In the genomic region with DNA sequence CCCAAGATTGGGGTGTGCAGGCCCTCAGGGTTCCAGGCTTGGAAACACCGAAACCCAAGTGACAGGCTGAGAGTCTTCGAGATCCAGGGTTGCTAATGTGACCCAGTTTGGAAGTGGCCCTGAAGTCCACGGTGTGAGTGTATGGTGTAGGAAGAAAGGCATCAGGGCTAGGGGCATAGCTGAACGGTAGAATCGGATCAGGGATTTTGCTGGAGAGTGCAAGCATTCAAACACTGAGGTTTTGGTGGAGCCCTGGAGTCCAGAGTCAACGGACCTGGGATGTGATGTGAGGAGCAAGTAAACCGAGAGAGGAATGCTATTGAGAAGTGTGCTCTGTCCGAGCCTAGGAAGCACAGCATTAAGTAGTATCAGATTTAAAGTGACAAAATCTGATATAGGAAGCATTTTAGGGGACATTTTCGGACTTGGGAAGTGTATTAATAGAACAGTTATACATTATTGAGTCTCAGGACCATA, we compare ENCODE assay signal across 8 cellular contexts. TPM values are rescaled to one million over a fixed set of nuclear protein-coding genes. Genes with fewer than 3 reads are reported as not detected.
DNase-seq lines count a peak whose midpoint lies in the region; ATAC-seq, FAIRE-seq and TF ChIP-seq lines count a peak whose summit lies in the region.

No MANE protein-coding gene starts in this region.

- peak; percentile 65 to 66 for DNase-seq in NCI-H446 (lab: John Stamatoyannopoulos, UW)
- no peak for DNase-seq in NCI-H446 treated with DMSO at 0.1 percent for 48 hours (lab: John Stamatoyannopoulos, UW)
- DNase-seq in MG63, result no peak
- DNase-seq in brain microvascular endothelial cell, result peak; percentile 13
- DNase-seq in left lobe of liver (ENCODE audit: low spot score), result no peak
- peak in 21 of 49 donors; percentile 41 to 83 (median 58) for DNase-seq in substantia nigra (lab: John Stamatoyannopoulos, UW)
- no peak for DNase-seq in RCC 7860 (ENCODE audit: low spot score)
- no peak for DNase-seq in HTR-8/SVneo (ENCODE audit: insufficient read length, low spot score)

- H3K36me3 ChIP-seq in MG63 (0 out of 2 replicates have a peak, but pooled peaks cover 2% of the 10 kb centered on the region), brain microvascular endothelial cell (replicated peaks) (no peaks in the 10 kb centered on the region)

- H3K4me3 ChIP-seq in MG63 (peak overlapping the region; percentile 94), brain microvascular endothelial cell (ENCODE audit: low read depth, low read length) (peak overlapping the region; percentile 81)

- peak overlapping the region; percentile 98 for H3K27ac ChIP-seq in brain microvascular endothelial cell
- H3K27ac ChIP-seq in substantia nigra (ENCODE audit: low read depth, low read length, poor library complexity, severe bottlenecking), result peak overlapping the region; percentile 98

- peak; percentile 27 for ATAC-seq in left lobe of liver

- no peak for TF ChIP-seq CTCF in brain microvascular endothelial cell (IDR thresholded peaks at IDR 0.05; ENCODE audit: low read depth, low read length, missing control alignments)

- H3K9me3 ChIP-seq in MG63, result no peaks in the 10 kb centered on the region

- no peak for FAIRE-seq in RCC 7860 (lab: Jason Lieb, UNC)
- FAIRE-seq in HTR-8/SVneo (lab: Jason Lieb, UNC), result no peak

- in situ Hi-C loops in brain microvascular endothelial cell (cut with HindIII; ENCODE audit: low pct_ligation_motif_present, low sequenced_read_pairs), result no loop called here

- H3K27me3 ChIP-seq in MG63 (no peaks in the 10 kb centered on the region), brain microvascular endothelial cell (replicated peaks) (no peaks in the 10 kb centered on the region)

RNA-seq across cellular contexts. Expression of gene NFYC, which starts 1.0 kb away (rescaled TPM):
- total RNA-seq in MG63 (2014; rRNA removed; shearing (Covaris generic); ENCODE audit: low replicate concordance), result 10.7 and 16.4 TPM in 2 replicates
- 26.8 TPM for total RNA-seq in left lobe of liver

RNA-seq across cellular contexts. Expression of gene RIMS3, which starts 27.0 kb away (rescaled TPM):
- total RNA-seq in MG63 (2014; rRNA removed; shearing (Covaris generic); ENCODE audit: low replicate concordance), result 0.82 TPM in 1 of 2 replicates, not detected in the other
- total RNA-seq in left lobe of liver, result 1.0 TPM

Comparison
In these comparisons a context has a peak if more than half of its experiments do, and no peak if none do; other contexts are left out.
1. DNase-seq: peak in NCI-H446 (2 of 2) and brain microvascular endothelial cell (single experiment); none in NCI-H446 treated with DMSO at 0.1 percent for 48 hours (single experiment), MG63 (single experiment), left lobe of liver (single experiment), RCC 7860 (single experiment) and HTR-8/SVneo (single experiment).